In the genomic region with DNA sequence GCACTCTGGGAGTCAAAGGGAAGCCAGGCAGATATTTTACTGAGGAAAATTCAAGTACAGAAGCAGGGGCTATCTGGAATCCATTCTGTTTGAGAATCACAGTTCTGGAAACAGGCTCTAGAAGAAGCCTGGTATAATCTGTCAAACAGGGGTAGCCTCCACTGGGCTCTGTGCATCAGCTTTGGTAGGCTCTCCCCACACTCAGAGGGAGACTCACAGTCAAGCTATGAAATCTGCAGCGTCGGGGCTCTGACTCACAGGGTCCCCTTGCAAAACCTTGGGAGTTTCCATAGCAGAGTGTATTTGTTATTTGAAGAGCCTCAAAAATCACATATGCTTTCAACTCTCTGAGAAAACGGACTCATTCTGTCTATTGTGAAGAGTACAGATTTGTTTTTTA, we compare ENCODE assay signal across 17 cellular contexts.
DNase-seq lines count a peak whose midpoint lies in the region; ATAC-seq and TF ChIP-seq lines count a peak whose summit lies in the region.
"Had no signal": no experiment of that assay in that cellular context is flagged by ENCODE, and none has a peak within 500 bp of the region (broad histone marks: within the 10 kb centered on the region; RNA-seq: fewer than 3 reads in every experiment).

No MANE protein-coding gene starts in this region.

- intact Hi-C loops in esophagus muscularis mucosa (cut with DNase I) (no loop called here), transverse colon (cut with DNase I; ENCODE audit: low total_unique reads) (no loop called here)

- no peak overlapping the region for H3K9ac ChIP-seq in subcutaneous abdominal adipose tissue (ENCODE audit: low read length in 5 of 5)
- H3K9ac ChIP-seq: KMS-11 had no signal

- no peak for TF ChIP-seq POLR2A in NB4 (IDR thresholded peaks at IDR 0.05; ENCODE audit: extremely low read depth, insufficient read length)
- no peak for TF ChIP-seq POLR2A in esophagus muscularis mucosa (IDR thresholded peaks at IDR 0.05; ENCODE audit: low read depth)
- TF ChIP-seq POLR2A in transverse colon (IDR thresholded peaks at IDR 0.05): no peak

- no peaks in the 10 kb centered on the region for H3K27me3 ChIP-seq in esophagus muscularis mucosa
- H3K27me3 ChIP-seq in subcutaneous abdominal adipose tissue (ENCODE audit: control insufficient read depth in 5 of 5, insufficient read depth in 4 of 5, low read length in 5 of 5): peaks cover 0 to 15% (median 0%) of the 10 kb centered on the region in 5 donors
- H3K27me3 ChIP-seq in transverse colon: no peaks in the 10 kb centered on the region
- H3K27me3 ChIP-seq: neutrophil had no signal

- WGBS in esophagus muscularis mucosa: 49% methylated on average over 3 of the region's 3 CpGs
- WGBS in transverse colon (ENCODE audit: low coverage in 1 of 2), 2 donors: 57% methylated on average over 3 of the region's 3 CpGs; no CpG with 5 or more reads in 1 of the 2 donors

- TF ChIP-seq EP300 in esophagus muscularis mucosa (IDR thresholded peaks at IDR 0.05): no peak
- no peak for TF ChIP-seq EP300 in transverse colon (IDR thresholded peaks at IDR 0.05; ENCODE audit: low read depth)

- H3K9me3 ChIP-seq in esophagus muscularis mucosa (no peaks in the 10 kb centered on the region), subcutaneous abdominal adipose tissue (ENCODE audit: control insufficient read depth in 5 of 5, low read length in 5 of 5) (no peaks in the 10 kb centered on the region), transverse colon (no peaks in the 10 kb centered on the region)
- H3K9me3 ChIP-seq: neutrophil had no signal

- H3K27ac ChIP-seq in esophagus muscularis mucosa (replicated peaks in 1 of 4) (peak overlapping the region; percentile 33 to 50 (median 48)), subcutaneous abdominal adipose tissue (ENCODE audit: low read depth, low read length) (peak overlapping the region; percentile 34), transverse colon (peak overlapping the region in 2 of 4 donors; percentile 17 to 31)
- H3K27ac ChIP-seq: KMS-11, neutrophil, PC-9 had no signal

- H3K36me3 ChIP-seq in esophagus muscularis mucosa (no peaks in the 10 kb centered on the region), subcutaneous abdominal adipose tissue (ENCODE audit: control insufficient read depth in 5 of 5, insufficient read depth in 5 of 5, low read length in 5 of 5) (no peaks in the 10 kb centered on the region), transverse colon (no peaks in the 10 kb centered on the region)
- H3K36me3 ChIP-seq: neutrophil had no signal

- H3K4me1 ChIP-seq in esophagus muscularis mucosa: peaks cover 0 to 14% (median 6%) of the 10 kb centered on the region in 4 donors
- peaks cover 0 to 10% (median 4%) of the 10 kb centered on the region in 5 donors for H3K4me1 ChIP-seq in subcutaneous abdominal adipose tissue (ENCODE audit: control insufficient read depth in 5 of 5, insufficient read depth in 5 of 5, low read length in 5 of 5)
- H3K4me1 ChIP-seq in transverse colon: no peaks in the 10 kb centered on the region

- ATAC-seq in GM19351 (IDR thresholded peaks at IDR 0.05; ENCODE audit: unreplicated experiment): no peak
- ATAC-seq: activated CD8-positive, alpha-beta memory T cell treated with anti-CD3 and anti-CD28 coated beads, Interleukin-2, amount 10 ng/mL, durations not matched to agents 7 days and 5 days had no signal

- peak; percentile 21 for DNase-seq in NB4 (ENCODE audit: low read depth)
- DNase-seq in esophagus muscularis mucosa (ENCODE audit: extremely low spot score): no peak
- peak; percentile 19 for DNase-seq in kidney glomerular epithelial cell (lab: John Stamatoyannopoulos, UW)
- no peak for DNase-seq in transverse colon
- no peak for DNase-seq in NCI-H2107 treated with DMSO at 0.1 percent for 48 hours (lab: John Stamatoyannopoulos, UW; ENCODE audit: unreplicated experiment)
- DNase-seq in NCI-H2081 treated with DMSO at 0.1 percent for 48 hours (lab: John Stamatoyannopoulos, UW): no peak
- DNase-seq: activated CD8-positive, alpha-beta memory T cell treated with anti-CD3 and anti-CD28 coated beads, Interleukin-2, amount 10 ng/mL, durations not matched to agents 7 days and 5 days; activated naive CD4-positive, alpha-beta T cell treated with anti-CD3 and anti-CD28 coated beads, Interleukin-2, amount 10 ng/mL, durations not matched to agents 7 days and 5 days; cerebellar nuclear complex; DMS79; NCI-H1694 treated with DMSO at 0.1 percent for 48 hours; NCI-H526 treated with DMSO at 0.1 percent for 48 hours; PC-9 had no signal

- TF ChIP-seq CTCF in NB4 (IDR thresholded peaks at IDR 0.05; ENCODE audit: low read depth, low read length) (no peak), esophagus muscularis mucosa (IDR thresholded peaks at IDR 0.05) (no peak), transverse colon (IDR thresholded peaks at IDR 0.05) (no peak)

- no peak overlapping the region for H3K4me3 ChIP-seq in NB4 (ENCODE audit: low read depth, low read length)
- no peak overlapping the region for H3K4me3 ChIP-seq in esophagus muscularis mucosa
- no peak overlapping the region for H3K4me3 ChIP-seq in subcutaneous abdominal adipose tissue (ENCODE audit: low read depth in 1 of 5, low read length in 5 of 5)
- H3K4me3 ChIP-seq in transverse colon: no peak overlapping the region
- H3K4me3 ChIP-seq: PC-9 had no signal

- in situ Hi-C loops in transverse colon (cut with MboI; ENCODE audit: low pct_ligation_motif_present in 1 of 4, low pct_unique_long_range_greater_than_20kb in 1 of 4, low sequenced_read_pairs in 3 of 4): no loop called here

Comparison
In these comparisons a context has a peak if more than half of its experiments do, and no peak if none do; other contexts are left out.
1. DNase-seq: peak in NB4 (single experiment) and kidney glomerular epithelial cell (single experiment); none in esophagus muscularis mucosa (single experiment), transverse colon (single experiment), NCI-H2107 treated with DMSO at 0.1 percent for 48 hours (single experiment) and NCI-H2081 treated with DMSO at 0.1 percent for 48 hours (single experiment).